In genomic region chr1:22876359-22877111, GRCh38 we compare ENCODE assay signal across 12 cellular contexts.
DNase-seq lines count a peak whose midpoint lies in the region; TF ChIP-seq lines count a peak whose summit lies in the region.
"Had no signal": no experiment of that assay in that cellular context is flagged by ENCODE, and none has a peak within 500 bp of the region (broad histone marks: within the 10 kb centered on the region; RNA-seq: fewer than 3 reads in every experiment).

No MANE protein-coding gene starts in this region.

- no peaks in the 10 kb centered on the region for H3K36me3 ChIP-seq in BE2C
- no peaks in the 10 kb centered on the region for H3K36me3 ChIP-seq in ectodermal cell (ENCODE audit: control insufficient read depth, insufficient read depth, low read length)
- H3K36me3 ChIP-seq: sigmoid colon, upper lobe of left lung had no signal

- H3K27me3 ChIP-seq in BE2C (no peaks in the 10 kb centered on the region), ectodermal cell (ENCODE audit: control insufficient read depth, insufficient read depth, low read length, poor library complexity, severe bottlenecking) (no peaks in the 10 kb centered on the region)
- H3K27me3 ChIP-seq: sigmoid colon, upper lobe of left lung had no signal

- 29 to 38% methylated on average over 20 of the region's 20 CpGs for WGBS in ectodermal cell, 2 experiments

- no peaks in the 10 kb centered on the region for H3K9me3 ChIP-seq in BE2C
- H3K9me3 ChIP-seq in ectodermal cell (ENCODE audit: control insufficient read depth, low read length) = no peaks in the 10 kb centered on the region
- H3K9me3 ChIP-seq: sigmoid colon, upper lobe of left lung had no signal

- DNase-seq in BE2C = peak; percentile 27
- peak; percentile 57 for DNase-seq in NCI-H524 treated with DMSO at 0.1 percent for 48 hours (lab: John Stamatoyannopoulos, UW)
- peak; percentile 76 to 86 for DNase-seq in lung microvascular endothelial cell (ENCODE audit: low read depth in 2 of 2)
- DNase-seq in NCI-H1694 (lab: John Stamatoyannopoulos, UW) = no peak
- no peak for DNase-seq in NCI-H1105 (lab: John Stamatoyannopoulos, UW)
- DNase-seq in GM19238 (ENCODE audit: insufficient read length, low spot score) = no peak
- no peak for DNase-seq in T-helper 9 cell
- DNase-seq: activated T-cell treated with anti-CD3 and anti-CD28 coated beads, Interleukin-2, amount 50 U/mL, for 48 hours; central memory CD4-positive, alpha-beta T cell; sigmoid colon had no signal

- peak overlapping the region; percentile 82 for H3K27ac ChIP-seq in ectodermal cell (ENCODE audit: insufficient read depth, low read depth, low read length, poor library complexity, severe bottlenecking)
- H3K27ac ChIP-seq: sigmoid colon, upper lobe of left lung had no signal

- no peaks in the 10 kb centered on the region for H3K4me1 ChIP-seq in BE2C
- peaks cover 26% of the 10 kb centered on the region for H3K4me1 ChIP-seq in ectodermal cell (ENCODE audit: control insufficient read depth, insufficient read depth, low read length)
- H3K4me1 ChIP-seq: sigmoid colon, upper lobe of left lung had no signal

- H3K4me3 ChIP-seq in BE2C (ENCODE audit: low read depth, low read length) (no peak overlapping the region), ectodermal cell (ENCODE audit: insufficient read depth, low read depth, low read length) (no peak overlapping the region)
- H3K4me3 ChIP-seq: sigmoid colon, upper lobe of left lung had no signal

- TF ChIP-seq CTCF in BE2C (IDR thresholded peaks at IDR 0.05; ENCODE audit: low read depth, low read length) = no peak

Comparison
In these comparisons a context has a peak if more than half of its experiments do, and no peak if none do; other contexts are left out.
1. DNase-seq: peak in BE2C (single experiment), NCI-H524 treated with DMSO at 0.1 percent for 48 hours (single experiment) and lung microvascular endothelial cell (2 of 2); none in NCI-H1694 (single experiment), NCI-H1105 (single experiment), GM19238 (single experiment) and T-helper 9 cell (single experiment).